8 cellular contexts compared by ENCODE assay signal in genomic region chr4:139266583-139267257, GRCh38. TPM values are rescaled to one million over a fixed set of nuclear protein-coding genes. Genes with fewer than 3 reads are reported as not detected.
DNase-seq lines count a peak whose midpoint lies in the region; FAIRE-seq and TF ChIP-seq lines count a peak whose summit lies in the region.

No MANE protein-coding gene starts in this region.

- FAIRE-seq in bronchial epithelial cell (lab: Jason Lieb, UNC) = no peak

- no peaks in the 10 kb centered on the region for H3K36me3 ChIP-seq in H7 (replicated peaks; ENCODE audit: control insufficient read depth, insufficient read depth, low read length)
- H3K36me3 ChIP-seq in bronchial epithelial cell (ENCODE audit: control insufficient read depth, insufficient read depth, low read length) = no peaks in the 10 kb centered on the region

- no peak for TF ChIP-seq CTCF in bronchial epithelial cell (IDR thresholded peaks at IDR 0.05; ENCODE audit: insufficient read depth, low read length, severe bottlenecking)

- H3K27me3 ChIP-seq in H7 (ENCODE audit: control insufficient read depth, insufficient read depth, low read length) (no peaks in the 10 kb centered on the region), bronchial epithelial cell (ENCODE audit: control insufficient read depth, insufficient read depth, low read length) (no peaks in the 10 kb centered on the region)

- peak; percentile 81 for DNase-seq in GM03348 (ENCODE audit: low spot score)
- DNase-seq in H7 = peak; percentile 44
- peak; percentile 85 for DNase-seq in LHCN-M2 (ENCODE audit: low read depth)
- peak; percentile 5 to 39 (median 25) for DNase-seq in activated CD4-positive, CD25-positive, alpha-beta regulatory T cell (lab: John Stamatoyannopoulos, UW)
- peak; percentile 34 for DNase-seq in bronchial epithelial cell (ENCODE audit: low read depth)
- peak; percentile 84 for DNase-seq in left kidney (ENCODE audit: low read depth, low spot score)
- DNase-seq in stimulated activated CD4-positive, alpha-beta T cell treated with anti-CD3 and anti-CD28 coated beads, Interleukin-4, amount 100 ng/mL, for 24 hours = peak; percentile 85
- no peak for DNase-seq in NCI-H187 (lab: John Stamatoyannopoulos, UW)

- H3K4me3 ChIP-seq in H7 (ENCODE audit: insufficient read depth, low read depth, low read length) = no peak overlapping the region
- H3K4me3 ChIP-seq in bronchial epithelial cell (ENCODE audit: low read depth, low read length) = no peak overlapping the region

RNA-seq across cellular contexts. Expression of gene MGARP, which starts 13.3 kb away (rescaled TPM):
- total RNA-seq in H7 (2014; rRNA removed; shearing (Covaris generic)) = 0.21 and 2.0 TPM in 2 replicates
- total RNA-seq in LHCN-M2 (2014; rRNA removed) (1.8 and 2.1 TPM in 2 replicates), bronchial epithelial cell (0.13 and 0.53 TPM in 2 replicates)
- 3.5 TPM for polyA plus RNA-seq in LHCN-M2 (2012)

RNA-seq across cellular contexts. Expression of gene NAA15, which starts 34.6 kb away (rescaled TPM):
- 60.5 and 68.7 TPM in 2 replicates for total RNA-seq in H7 (2014; rRNA removed; shearing (Covaris generic))
- total RNA-seq in LHCN-M2 (2014; rRNA removed) (45.7 and 60.3 TPM in 2 replicates), bronchial epithelial cell (31.7 and 35.8 TPM in 2 replicates)
- polyA plus RNA-seq in LHCN-M2 (2012) = 12.6 TPM

RNA-seq across cellular contexts. Expression of gene NDUFC1, which starts 35.6 kb away (rescaled TPM):
- 78.0 and 82.2 TPM in 2 replicates for total RNA-seq in H7 (2014; rRNA removed; shearing (Covaris generic))
- total RNA-seq in LHCN-M2 (2014; rRNA removed) = 34.4 and 48.5 TPM in 2 replicates
- polyA plus RNA-seq in LHCN-M2 (2012) = 84.5 TPM
- 18.7 and 53.4 TPM in 2 replicates for total RNA-seq in bronchial epithelial cell

Comparison
In these comparisons a context has a peak if more than half of its experiments do, and no peak if none do; other contexts are left out.
1. DNase-seq: peak in GM03348 (single experiment), H7 (single experiment), LHCN-M2 (single experiment), activated CD4-positive, CD25-positive, alpha-beta regulatory T cell (4 of 4), bronchial epithelial cell (single experiment), left kidney (single experiment) and stimulated activated CD4-positive, alpha-beta T cell treated with anti-CD3 and anti-CD28 coated beads, Interleukin-4, amount 100 ng/mL, for 24 hours (single experiment); none in NCI-H187 (0 of 2).